Comparison of ENCODE assay signal across 2 cellular contexts in the genomic region with DNA sequence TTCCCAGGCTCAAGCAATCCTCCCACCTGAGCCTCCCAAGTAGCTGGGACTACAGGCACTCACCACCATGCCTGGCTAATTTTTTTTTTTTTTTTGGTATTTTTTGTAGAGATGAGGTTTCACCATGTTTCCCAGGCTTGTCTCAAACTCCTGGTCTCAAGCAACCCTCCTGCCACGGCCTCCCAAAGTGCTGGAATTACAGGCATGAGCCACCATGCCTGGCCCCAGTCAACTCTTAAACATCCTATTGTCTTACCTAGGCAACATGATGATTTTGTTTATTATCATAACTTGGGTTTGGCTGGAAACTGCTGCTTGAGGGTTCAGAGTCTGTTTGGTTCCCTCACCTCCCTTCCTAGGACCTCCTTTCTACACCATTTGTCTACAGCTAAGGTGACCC. TPM values are rescaled to one million over a fixed set of nuclear protein-coding genes. Genes with fewer than 3 reads are reported as not detected.
"Had no signal": no experiment of that assay in that cellular context is flagged by ENCODE, and none has a peak within 500 bp of the region (broad histone marks: within the 10 kb centered on the region; RNA-seq: fewer than 3 reads in every experiment).

No MANE protein-coding gene starts in this region.

RNA-seq across cellular contexts. Expression of a gene that starts 25.1 kb away (rescaled TPM):
- total RNA-seq: HT-29 had no signal
- polyA plus RNA-seq: IgD-negative memory B cell had no signal
